19 cellular contexts compared by ENCODE assay signal in the genomic region with DNA sequence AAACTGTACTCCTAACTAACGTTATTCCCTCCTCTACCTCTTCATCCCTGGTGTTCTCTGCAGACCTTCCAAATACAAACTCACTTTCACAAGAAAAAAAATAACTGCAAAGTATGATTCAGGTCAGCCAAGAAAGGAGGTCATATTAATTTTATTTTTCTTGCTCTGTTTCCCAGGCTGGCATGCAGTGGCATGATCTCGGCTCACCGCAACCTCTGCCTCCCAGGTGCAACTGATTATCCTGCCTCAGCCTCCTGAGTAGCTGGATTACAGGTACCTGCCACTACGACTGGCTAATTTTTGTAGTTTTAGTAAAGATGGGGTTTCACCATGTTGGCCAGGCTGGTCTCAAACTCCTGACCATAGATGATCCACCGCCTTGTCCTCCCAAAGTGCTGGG.
"Had no signal": no experiment of that assay in that cellular context is flagged by ENCODE, and none has a peak within 500 bp of the region (broad histone marks: within the 10 kb centered on the region; RNA-seq: fewer than 3 reads in every experiment).

No MANE protein-coding gene starts in this region.

- H3K27ac Mint-ChIP-seq: memory B cell; naive thymus-derived CD4-positive, alpha-beta T cell had no signal

- H3K9me3 ChIP-seq: gastroesophageal sphincter, heart left ventricle, neutrophil had no signal

- H3K27ac ChIP-seq: epithelial cell of prostate, neutrophil, VCaP had no signal

- H3K36me3 Mint-ChIP-seq: memory B cell; naive thymus-derived CD4-positive, alpha-beta T cell had no signal

- H3K27me3 ChIP-seq: cardiac muscle cell had no signal

- H3K4me3 Mint-ChIP-seq: memory B cell had no signal

- DNase-seq: activated CD4-positive, alpha-beta T cell treated with anti-CD3 and anti-CD28 coated beads, Interleukin-2, amount 50 U/mL, for 1 hour; activated CD4-positive, CD25-positive, alpha-beta regulatory T cell treated with anti-CD3 and anti-CD28 coated beads, Interleukin-2, amount 50 U/mL, for 72 hours; activated CD8-positive, alpha-beta memory T cell treated with anti-CD3 and anti-CD28 coated beads, Interleukin-2, amount 50 U/mL, for 4 hours; activated effector memory CD4-positive, alpha-beta T cell treated with anti-CD3 and anti-CD28 coated beads, Interleukin-2, amount 50 U/mL, for 16 hours; activated naive CD4-positive, alpha-beta T cell treated with anti-CD3 and anti-CD28 coated beads, Interleukin-2, amount 50 U/mL, for 16 hours; activated T-cell treated with anti-CD3 and anti-CD28 coated beads, Interleukin-2, amount 50 U/mL, for 48 hours; dermis blood vessel endothelial cell; heart left ventricle; kidney glomerular epithelial cell; left ventricle myocardium superior; naive thymus-derived CD4-positive, alpha-beta T cell; SW 1271; T-helper 2 cell had no signal

- H3K9me3 Mint-ChIP-seq: memory B cell; naive thymus-derived CD4-positive, alpha-beta T cell had no signal

- H3K36me3 ChIP-seq: cardiac muscle cell, gastroesophageal sphincter, heart left ventricle, neutrophil had no signal

- H3K4me3 ChIP-seq: cardiac muscle cell, gastroesophageal sphincter had no signal
